In the genomic region with DNA sequence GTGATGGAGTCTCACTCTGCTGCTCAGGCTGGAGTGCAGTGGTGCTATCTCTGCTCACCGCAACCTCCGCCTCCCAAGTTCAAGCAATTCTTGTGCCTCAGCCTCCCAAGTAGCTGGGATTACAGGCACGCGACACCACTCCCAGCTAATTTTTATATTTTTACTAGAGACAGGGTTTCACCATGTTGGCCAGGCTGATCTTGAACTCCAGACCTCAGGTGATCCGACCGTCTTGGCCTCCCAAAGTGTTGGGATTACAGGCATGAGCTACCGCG, we compare ENCODE assay signal across 8 cellular contexts.
DNase-seq lines count a peak whose midpoint lies in the region; ATAC-seq and TF ChIP-seq lines count a peak whose summit lies in the region.
"Not testable (repeated sequence)": the region's sequence is repeated elsewhere in the genome, so short reads cannot be mapped to it uniquely, and the experiment has no call there.

No MANE protein-coding gene starts in this region.

- intact Hi-C loops in natural killer cell (cut with micrococcal nuclease): loop anchor here (2.0 to 10.0 kb wide), 8 partner anchors 25 to 1003 kb away; a partner anchor contains a TSS

- not testable (repeated sequence) for H2AFZ ChIP-seq in SU-DHL-6 (ENCODE audit: low read depth, low read length, severe bottlenecking)

- H3K27me3 Mint-ChIP-seq in IgD-negative memory B cell; activated CD8-positive, alpha-beta T cell treated with anti-CD3 and anti-CD28 coated beads, Interleukin-2, amount 10 ng/mL, durations not matched to agents 7 days and 5 days (ENCODE audit: low read depth); activated naive CD4-positive, alpha-beta T cell treated with anti-CD3 and anti-CD28 coated beads, Interleukin-2, amount 50 U/mL, for 24 hours; natural killer cell (ENCODE audit: low read depth in 2 of 2): not testable (repeated sequence)

- H3K9me3 ChIP-seq in BLaER1 treated with 17β-estradiol and CSF1 and Interleukin-3, amounts not matched to agents 10 nM and 100 nM (replicated peaks in 1 of 11); SU-DHL-6 (ENCODE audit: insufficient read depth, low read length); duodenal mucosa (ENCODE audit: control insufficient read depth in 1 of 2, low read length in 2 of 2); thoracic aorta: not testable (repeated sequence)

- TF ChIP-seq CTCF in SU-DHL-6 (IDR thresholded peaks at IDR 0.05; ENCODE audit: insufficient read depth, low read length, poor library complexity, severe bottlenecking); natural killer cell (IDR thresholded peaks at IDR 0.05); thoracic aorta (IDR thresholded peaks at IDR 0.05): not testable (repeated sequence)

- CTCF ChIA-PET in activated CD8-positive, alpha-beta T cell treated with anti-CD3 and anti-CD28 coated beads, Interleukin-2, amount 10 ng/mL, durations not matched to agents 7 days and 5 days (lab: Charles Lee): interaction anchor here (0.8 to 3.5 kb wide), 7 partner anchors 10 to 179 kb away, joined by 3 to 46 read pairs (median 6); no protein-coding TSS in a partner anchor

- peak overlapping the region; percentile 76 to 96 (median 90); a peak in 21 of 22 replicates for H3K27ac ChIP-seq in BLaER1 treated with 17β-estradiol and CSF1 and Interleukin-3, amounts not matched to agents 10 nM and 100 nM
- H3K27ac ChIP-seq in SU-DHL-6 (ENCODE audit: low read depth, low read length) (peak overlapping the region; percentile 100), duodenal mucosa (ENCODE audit: low read depth, low read length) (peak overlapping the region; percentile 20)
- not testable (repeated sequence) for H3K27ac ChIP-seq in thoracic aorta

- H3F3A ChIP-seq in SU-DHL-6 (ENCODE audit: insufficient read depth): peaks cover 50% of the 10 kb centered on the region

- H3K9me3 Mint-ChIP-seq in IgD-negative memory B cell; activated CD8-positive, alpha-beta T cell treated with anti-CD3 and anti-CD28 coated beads, Interleukin-2, amount 10 ng/mL, durations not matched to agents 7 days and 5 days (ENCODE audit: insufficient read depth); activated naive CD4-positive, alpha-beta T cell treated with anti-CD3 and anti-CD28 coated beads, Interleukin-2, amount 50 U/mL, for 24 hours; natural killer cell: not testable (repeated sequence)

- H3K4me1 Mint-ChIP-seq in IgD-negative memory B cell: peaks cover 38 to 40% (median 40%) of the 10 kb centered on the region in 3 donors
- peaks cover 29% of the 10 kb centered on the region for H3K4me1 Mint-ChIP-seq in activated CD8-positive, alpha-beta T cell treated with anti-CD3 and anti-CD28 coated beads, Interleukin-2, amount 10 ng/mL, durations not matched to agents 7 days and 5 days (ENCODE audit: low read depth)
- H3K4me1 Mint-ChIP-seq in activated naive CD4-positive, alpha-beta T cell treated with anti-CD3 and anti-CD28 coated beads, Interleukin-2, amount 50 U/mL, for 24 hours: peaks cover 30% of the 10 kb centered on the region
- H3K4me1 Mint-ChIP-seq in natural killer cell: peaks cover 73 to 80% of the 10 kb centered on the region in 2 donors

- H3K27ac Mint-ChIP-seq in IgD-negative memory B cell (peak overlapping the region; percentile 77 to 92 (median 91)), natural killer cell (peak overlapping the region; percentile 97 to 99)
- H3K27ac Mint-ChIP-seq in activated CD8-positive, alpha-beta T cell treated with anti-CD3 and anti-CD28 coated beads, Interleukin-2, amount 10 ng/mL, durations not matched to agents 7 days and 5 days: peak overlapping the region; percentile 93
- H3K27ac Mint-ChIP-seq in activated naive CD4-positive, alpha-beta T cell treated with anti-CD3 and anti-CD28 coated beads, Interleukin-2, amount 50 U/mL, for 24 hours: peak overlapping the region; percentile 98

- H3K4me2 ChIP-seq in BLaER1 treated with 17β-estradiol and CSF1 and Interleukin-3, amounts not matched to agents 10 nM and 100 nM: peak overlapping the region; percentile 25 to 97 (median 86); a peak in 21 of 22 replicates
- peak overlapping the region; percentile 99 for H3K4me2 ChIP-seq in SU-DHL-6 (ENCODE audit: low read depth, low read length, poor library complexity, severe bottlenecking)

- H3K36me3 ChIP-seq in BLaER1 treated with 17β-estradiol and CSF1 and Interleukin-3, amounts not matched to agents 10 nM and 100 nM; SU-DHL-6 (ENCODE audit: low read length); duodenal mucosa (ENCODE audit: control insufficient read depth in 1 of 2, insufficient read depth in 2 of 2, low read length in 2 of 2); thoracic aorta: not testable (repeated sequence)

- H3K4me1 ChIP-seq in BLaER1 treated with 17β-estradiol and CSF1 and Interleukin-3, amounts not matched to agents 10 nM and 100 nM: peaks cover 43 to 95% (median 68%) of the 10 kb centered on the region in 10 experiments
- not testable (repeated sequence) for H3K4me1 ChIP-seq in duodenal mucosa (ENCODE audit: control insufficient read depth in 1 of 2, insufficient read depth in 2 of 2, low read length in 2 of 2); thoracic aorta (ENCODE audit: control insufficient read depth in 1 of 2, low read depth in 2 of 2)

- peak overlapping the region; percentile 76 to 87 (median 80); a peak in 17 of 22 replicates for H3K9ac ChIP-seq in BLaER1 treated with 17β-estradiol and CSF1 and Interleukin-3, amounts not matched to agents 10 nM and 100 nM
- peak overlapping the region; percentile 84 for H3K9ac ChIP-seq in SU-DHL-6 (ENCODE audit: low read length)
- not testable (repeated sequence) for H3K9ac ChIP-seq in duodenal mucosa (ENCODE audit: low read depth in 1 of 2, low read length in 2 of 2)

- POLR2A ChIA-PET in activated CD8-positive, alpha-beta T cell treated with anti-CD3 and anti-CD28 coated beads, Interleukin-2, amount 10 ng/mL, durations not matched to agents 7 days and 5 days (lab: Charles Lee): interaction anchor here (0.6 to 9.4 kb wide), 14 partner anchors 8 to 593 kb away, joined by 3 to 184 read pairs (median 16); a partner anchor contains a TSS

- not testable (repeated sequence) for ATAC-seq in activated CD8-positive, alpha-beta T cell treated with anti-CD3 and anti-CD28 coated beads, Interleukin-2, amount 10 ng/mL, durations not matched to agents 7 days and 5 days; natural killer cell; thoracic aorta (ENCODE audit: insufficient number of reproducible peaks, low FRiP score, low read depth)

- H3K27me3 ChIP-seq in BLaER1 treated with 17β-estradiol and CSF1 and Interleukin-3, amounts not matched to agents 10 nM and 100 nM; SU-DHL-6 (ENCODE audit: low read length); duodenal mucosa (ENCODE audit: control insufficient read depth in 1 of 2, insufficient read depth in 2 of 2, low read length in 2 of 2); thoracic aorta (replicated peaks; ENCODE audit: insufficient read depth): not testable (repeated sequence)

- peak overlapping the region in 7 of 10 experiments; percentile 50 to 64 (median 61); a peak in 13 of 20 replicates for H3K4me3 ChIP-seq in BLaER1 treated with 17β-estradiol and CSF1 and Interleukin-3, amounts not matched to agents 10 nM and 100 nM
- peak overlapping the region; percentile 85 for H3K4me3 ChIP-seq in SU-DHL-6 (ENCODE audit: insufficient read depth, low read length, poor library complexity, severe bottlenecking)
- H3K4me3 ChIP-seq in duodenal mucosa (ENCODE audit: low read depth in 1 of 2, low read length in 2 of 2): peak overlapping the region; percentile 38 to 52
- H3K4me3 ChIP-seq in thoracic aorta: peak overlapping the region; percentile 39

- H3K36me3 Mint-ChIP-seq in IgD-negative memory B cell: peaks cover 16% of the 10 kb centered on the region
- peaks cover 74% of the 10 kb centered on the region for H3K36me3 Mint-ChIP-seq in activated CD8-positive, alpha-beta T cell treated with anti-CD3 and anti-CD28 coated beads, Interleukin-2, amount 10 ng/mL, durations not matched to agents 7 days and 5 days (ENCODE audit: low read depth)
- H3K36me3 Mint-ChIP-seq in activated naive CD4-positive, alpha-beta T cell treated with anti-CD3 and anti-CD28 coated beads, Interleukin-2, amount 50 U/mL, for 24 hours: peaks cover 54% of the 10 kb centered on the region
- H3K36me3 Mint-ChIP-seq in natural killer cell: not testable (repeated sequence)

- not testable (repeated sequence) for H3K9me2 ChIP-seq in SU-DHL-6 (replicated peaks; ENCODE audit: insufficient read depth, low read length)

- H3K4me3 Mint-ChIP-seq in IgD-negative memory B cell (peak overlapping the region; percentile 87 to 97 (median 94)), natural killer cell (peak overlapping the region; percentile 96)
- peak overlapping the region; percentile 83 for H3K4me3 Mint-ChIP-seq in activated CD8-positive, alpha-beta T cell treated with anti-CD3 and anti-CD28 coated beads, Interleukin-2, amount 10 ng/mL, durations not matched to agents 7 days and 5 days
- H3K4me3 Mint-ChIP-seq in activated naive CD4-positive, alpha-beta T cell treated with anti-CD3 and anti-CD28 coated beads, Interleukin-2, amount 50 U/mL, for 24 hours: peak overlapping the region; percentile 97

- DNase-seq in activated CD8-positive, alpha-beta T cell treated with anti-CD3 and anti-CD28 coated beads, Interleukin-2, amount 10 ng/mL, durations not matched to agents 7 days and 5 days: peak; percentile 65
- DNase-seq in natural killer cell; thoracic aorta (ENCODE audit: low spot score): not testable (repeated sequence)

- not testable (repeated sequence) for H4K20me1 ChIP-seq in BLaER1 treated with 17β-estradiol and CSF1 and Interleukin-3, amounts not matched to agents 10 nM and 100 nM; SU-DHL-6 (ENCODE audit: low read depth, low read length)

- H3K79me2 ChIP-seq in SU-DHL-6 (ENCODE audit: insufficient read depth, low read length): peaks cover 96% of the 10 kb centered on the region
